In the genomic region with DNA sequence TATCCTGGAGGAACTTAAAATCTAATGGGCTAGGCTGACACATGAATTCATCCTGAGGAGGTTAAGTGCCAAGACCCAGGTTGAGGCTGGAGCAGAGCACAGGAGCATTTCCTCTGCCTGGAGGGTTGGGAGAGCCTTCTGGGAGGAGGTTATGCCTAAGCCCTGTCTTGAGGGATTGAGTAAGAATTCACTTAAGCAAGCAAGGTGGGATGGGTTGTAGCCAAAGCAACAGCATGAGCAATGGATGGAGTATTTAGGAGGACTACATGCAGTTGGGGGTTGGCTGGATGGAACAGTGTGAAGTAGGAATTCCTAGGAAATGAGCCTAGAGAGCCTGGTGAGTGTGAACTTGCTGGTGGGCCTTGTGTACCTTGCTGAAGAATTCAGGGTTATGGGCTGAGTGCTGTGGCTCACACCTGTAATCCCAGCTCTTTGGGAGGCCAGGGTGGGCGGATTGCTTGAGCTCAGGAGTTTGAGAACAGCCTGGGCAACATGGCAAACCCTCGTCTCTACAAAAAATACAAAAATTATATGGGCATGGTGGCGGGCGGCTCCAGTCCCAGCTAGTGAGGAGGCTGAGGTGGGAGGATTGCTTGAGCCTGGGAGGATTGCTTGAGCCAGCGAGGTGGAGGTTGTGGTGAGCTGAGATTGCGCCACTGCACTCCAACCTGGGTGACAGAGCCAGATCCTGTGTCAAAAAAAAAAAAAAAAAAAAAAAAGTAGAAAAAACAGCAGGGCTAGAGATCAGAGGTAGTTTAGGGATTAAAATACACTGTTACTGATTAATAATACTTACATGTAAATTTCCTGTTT, we compare ENCODE assay signal across 13 cellular contexts. TPM values are rescaled to one million over a fixed set of nuclear protein-coding genes. Genes with fewer than 3 reads are reported as not detected.
DNase-seq lines count a peak whose midpoint lies in the region; FAIRE-seq and TF ChIP-seq lines count a peak whose summit lies in the region.
"Had no signal": no experiment of that assay in that cellular context is flagged by ENCODE, and none has a peak within 500 bp of the region (broad histone marks: within the 10 kb centered on the region; RNA-seq: fewer than 3 reads in every experiment).

No MANE protein-coding gene starts in this region.

- peaks cover 10% of the 10 kb centered on the region for H3K4me1 ChIP-seq in mesenchymal stem cell (ENCODE audit: control insufficient read depth, insufficient read depth, low read depth, low read length)
- H3K4me1 ChIP-seq: testis had no signal

- FAIRE-seq in GM12892 (lab: Jason Lieb, UNC) = no peak
- FAIRE-seq: GM12878 had no signal

- BruUV-seq in Calu3 (replicated peaks; lab: Mats Ljungman, UMichigan) = no TSS peak

- peaks cover 24% of the 10 kb centered on the region for H3K79me1 ChIP-seq in mesenchymal stem cell (replicated peaks; ENCODE audit: low read length, poor library complexity, severe bottlenecking)

- H3K4ac ChIP-seq in mesenchymal stem cell (ENCODE audit: low read depth in 1 of 2, low read length in 2 of 2) = no peak overlapping the region

- no peak overlapping the region for H3K23ac ChIP-seq in mesenchymal stem cell (ENCODE audit: low read length in 2 of 2)

- no peak overlapping the region for H4K8ac ChIP-seq in mesenchymal stem cell (ENCODE audit: low read length)

- no peak overlapping the region for H2BK15ac ChIP-seq in mesenchymal stem cell (ENCODE audit: low read depth, poor library complexity, severe bottlenecking)

- DNase-seq in Calu3 (no peak), NCI-H226 (peak; percentile 100), dedifferentiated amniotic fluid mesenchymal stem cell (ENCODE audit: extremely low spot score) (peak; percentile 17), mesenchymal stem cell (peak; percentile 79), GM12892 (ENCODE audit: insufficient read length) (no peak), anterior cingulate cortex (lab: John Stamatoyannopoulos, UW) (no peak), ecto neural progenitor cell (ENCODE audit: low spot score) (no peak)
- DNase-seq in effector CD4-positive, alpha-beta T cell = no peak
- DNase-seq: caudate nucleus, NCI-H1694 treated with DMSO at 0.1 percent for 48 hours, retina, testis had no signal

- H3K18ac ChIP-seq in mesenchymal stem cell (ENCODE audit: low read depth in 1 of 2, low read length in 2 of 2) = peak overlapping the region in 1 of 2 experiments; percentile 37

- H4K91ac ChIP-seq in mesenchymal stem cell (ENCODE audit: low read length) = no peak overlapping the region

- H3K9me3 ChIP-seq in mesenchymal stem cell (ENCODE audit: control insufficient read depth, low read length) = no peaks in the 10 kb centered on the region
- H3K9me3 ChIP-seq: testis had no signal

- CTCF ChIA-PET in Calu3 (lab: Charles Lee) = interaction anchor here (0.7 kb wide), 1 partner anchor 683 kb away, joined by 4 read pairs; no protein-coding TSS in a partner anchor

- intact Hi-C loops in Calu3 (cut with micrococcal nuclease; ENCODE audit: unreplicated experiment) = no loop called here

- TF ChIP-seq POLR2A in GM12892 (IDR thresholded peaks at IDR 0.05; ENCODE audit: low read depth, low read length) = no peak

- H3K14ac ChIP-seq in mesenchymal stem cell (ENCODE audit: low read length in 2 of 2) = peak overlapping the region in 1 of 2 experiments; percentile 66

- no peak overlapping the region for H3K4me2 ChIP-seq in mesenchymal stem cell (ENCODE audit: low read length, poor library complexity, severe bottlenecking)

- H3K4me3 Mint-ChIP-seq in Calu3 (ENCODE audit: low read depth, unreplicated experiment) = no peak overlapping the region

- no peak overlapping the region for H2BK120ac ChIP-seq in mesenchymal stem cell (ENCODE audit: low read depth, low read length)

- 100% methylated on average over 5 of the region's 6 CpGs for WGBS in mesenchymal stem cell

- H3K27me3 ChIP-seq in mesenchymal stem cell (ENCODE audit: control insufficient read depth in 1 of 2, insufficient read depth in 1 of 2, low read length in 2 of 2) = no peaks in the 10 kb centered on the region
- H3K27me3 ChIP-seq: testis had no signal

- H3K4me1 Mint-ChIP-seq in Calu3 (ENCODE audit: low read depth, unreplicated experiment) = peaks cover 61% of the 10 kb centered on the region

- no peak overlapping the region for H2AK5ac ChIP-seq in mesenchymal stem cell (ENCODE audit: low read length, severe bottlenecking)

- no peak for TF ChIP-seq CTCF in Calu3 (IDR thresholded peaks at IDR 0.05; ENCODE audit: unreplicated experiment)

- H2BK12ac ChIP-seq in mesenchymal stem cell (ENCODE audit: low read length in 2 of 2) = no peak overlapping the region

- H3K9ac ChIP-seq in mesenchymal stem cell (ENCODE audit: low read length) = no peak overlapping the region

- peaks cover 0 to 2% of the 10 kb centered on the region in 2 experiments for H3K36me3 ChIP-seq in mesenchymal stem cell (ENCODE audit: control insufficient read depth in 1 of 2, insufficient read depth in 2 of 2, low read depth in 1 of 2, low read length in 2 of 2)

- H3K27me3 Mint-ChIP-seq in Calu3 (ENCODE audit: unreplicated experiment) = no peaks in the 10 kb centered on the region

- H2AFZ ChIP-seq in mesenchymal stem cell (ENCODE audit: low read depth, low read length) = no peak overlapping the region

- H3K36me3 Mint-ChIP-seq in Calu3 (ENCODE audit: insufficient read depth, unreplicated experiment) = no peaks in the 10 kb centered on the region

- H3K27ac ChIP-seq in mesenchymal stem cell (ENCODE audit: low read length, poor library complexity, severe bottlenecking) = no peak overlapping the region
- H3K27ac ChIP-seq: testis had no signal

- no peaks in the 10 kb centered on the region for H3K9me3 Mint-ChIP-seq in Calu3 (ENCODE audit: low read depth, unreplicated experiment)

- H2BK5ac ChIP-seq in mesenchymal stem cell (ENCODE audit: low read depth, low read length, poor library complexity, severe bottlenecking) = no peak overlapping the region

- no peak overlapping the region for H3K4me3 ChIP-seq in mesenchymal stem cell (ENCODE audit: insufficient read depth in 1 of 2, low read depth in 1 of 2, low read length in 2 of 2)
- H3K4me3 ChIP-seq: GM12878, testis had no signal

- H3K27ac Mint-ChIP-seq in Calu3 (ENCODE audit: unreplicated experiment) = peak overlapping the region; percentile 10

RNA-seq across cellular contexts. Expression of a gene that starts 22.2 kb away (rescaled TPM):
- total RNA-seq in Calu3 (2022) = 41.2 and 43.3 TPM in 2 replicates
- polyA plus RNA-seq in mesenchymal stem cell (2013, experiment 1 of 2) = 28.5 TPM
- polyA plus RNA-seq in mesenchymal stem cell (2013, experiment 2 of 2) = 26.8 TPM
- 7.3 TPM for polyA plus RNA-seq in GM12892 (2012; ENCODE audit: missing spikeins)

Comparison
In these comparisons a context has a peak if more than half of its experiments do, and no peak if none do; other contexts are left out.
1. DNase-seq: peak in NCI-H226 (single experiment), dedifferentiated amniotic fluid mesenchymal stem cell (single experiment) and mesenchymal stem cell (single experiment); none in Calu3 (single experiment), GM12892 (single experiment), anterior cingulate cortex (0 of 58), effector CD4-positive, alpha-beta T cell (single experiment) and ecto neural progenitor cell (single experiment).